Comparison of ENCODE assay signal across 9 cellular contexts in the genomic region with DNA sequence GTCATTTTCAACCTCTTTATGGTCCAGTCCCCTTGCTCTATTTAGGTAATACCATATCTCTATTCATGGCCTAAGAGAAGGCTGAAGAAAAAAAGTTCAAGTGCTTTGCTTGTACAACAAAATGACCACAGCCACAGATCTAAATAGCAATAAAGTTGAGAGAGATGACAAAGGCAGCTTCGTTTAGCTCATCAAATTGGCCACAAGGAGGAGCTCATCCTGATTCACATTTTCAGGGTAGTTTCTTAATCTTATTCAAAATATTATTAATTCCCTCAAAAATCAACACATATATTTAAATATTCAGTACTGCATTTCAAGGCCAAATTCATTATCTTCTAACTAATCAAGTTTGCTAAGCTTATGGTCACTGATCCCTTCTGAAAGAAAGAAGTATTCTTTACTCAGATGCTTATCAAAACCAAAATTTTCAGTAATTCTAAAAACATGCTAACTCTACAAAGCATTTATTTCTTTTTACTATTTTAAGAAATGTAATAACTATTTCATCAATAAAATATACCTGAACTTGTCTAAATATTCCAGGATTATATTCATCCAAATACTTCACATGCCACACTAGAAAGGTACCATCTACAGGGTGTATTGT.
DNase-seq lines count a peak whose midpoint lies in the region; ATAC-seq and TF ChIP-seq lines count a peak whose summit lies in the region.
"Had no signal": no experiment of that assay in that cellular context is flagged by ENCODE, and none has a peak within 500 bp of the region (broad histone marks: within the 10 kb centered on the region; RNA-seq: fewer than 3 reads in every experiment).

No MANE protein-coding gene starts in this region.

- no peaks in the 10 kb centered on the region for H4K20me1 ChIP-seq in MM.1S (ENCODE audit: insufficient read depth, low read length)

- H3K9me2 ChIP-seq in MM.1S (replicated peaks; ENCODE audit: insufficient read depth, low read length): no peaks in the 10 kb centered on the region

- no peaks in the 10 kb centered on the region for H3K79me2 ChIP-seq in MM.1S (ENCODE audit: low read length)

- H3K36me3 ChIP-seq in MM.1S (replicated peaks; ENCODE audit: insufficient read depth, low read length): no peaks in the 10 kb centered on the region

- H3F3A ChIP-seq in MM.1S (ENCODE audit: insufficient read depth, low read length): no peaks in the 10 kb centered on the region

- H3K27me3 ChIP-seq in MM.1S (replicated peaks; ENCODE audit: insufficient read depth, low read length): no peaks in the 10 kb centered on the region

- no peak overlapping the region for H3K27ac ChIP-seq in MM.1S (ENCODE audit: low read length)
- no peak overlapping the region for H3K27ac ChIP-seq in coronary artery
- H3K27ac ChIP-seq: epithelial cell of prostate had no signal

- H2AFZ ChIP-seq in MM.1S (ENCODE audit: low read length): no peak overlapping the region

- H3K4me3 ChIP-seq in MM.1S (ENCODE audit: low read length) (no peak overlapping the region), coronary artery (no peak overlapping the region)

- no peak overlapping the region for H3K4me2 ChIP-seq in MM.1S (ENCODE audit: low read depth, low read length)

- no peaks in the 10 kb centered on the region for H3K4me1 ChIP-seq in MM.1S (ENCODE audit: low read length)

- no peaks in the 10 kb centered on the region for H3K9me3 ChIP-seq in MM.1S (replicated peaks; ENCODE audit: insufficient read depth, low read length)

- TF ChIP-seq CTCF in MM.1S (IDR thresholded peaks at IDR 0.05; ENCODE audit: low read length) (peak; percentile 60), coronary artery (IDR thresholded peaks at IDR 0.05) (peak; percentile 21)

- no peak for ATAC-seq in HG02885 (IDR thresholded peaks at IDR 0.05; ENCODE audit: poor library complexity, unreplicated experiment)
- ATAC-seq in GM18502 (IDR thresholded peaks at IDR 0.05; ENCODE audit: poor library complexity, unreplicated experiment): no peak

- H3K9ac ChIP-seq in MM.1S (ENCODE audit: low read length): no peak overlapping the region

- DNase-seq in GM03348 (ENCODE audit: low spot score) (peak; percentile 52), MM.1S (peak; percentile 18), coronary artery (ENCODE audit: low spot score) (no peak), non-pigmented ciliary epithelial cell (ENCODE audit: low read depth) (peak; percentile 8), NCI-H345 (lab: John Stamatoyannopoulos, UW) (no peak)
- DNase-seq in central memory CD4-positive, alpha-beta T cell: no peak

Comparison
In these comparisons a context has a peak if more than half of its experiments do, and no peak if none do; other contexts are left out.
1. DNase-seq: peak in GM03348 (single experiment), MM.1S (single experiment) and non-pigmented ciliary epithelial cell (single experiment); none in coronary artery (single experiment), NCI-H345 (single experiment) and central memory CD4-positive, alpha-beta T cell (single experiment).